15 cellular contexts compared by ENCODE assay signal in the genomic region with DNA sequence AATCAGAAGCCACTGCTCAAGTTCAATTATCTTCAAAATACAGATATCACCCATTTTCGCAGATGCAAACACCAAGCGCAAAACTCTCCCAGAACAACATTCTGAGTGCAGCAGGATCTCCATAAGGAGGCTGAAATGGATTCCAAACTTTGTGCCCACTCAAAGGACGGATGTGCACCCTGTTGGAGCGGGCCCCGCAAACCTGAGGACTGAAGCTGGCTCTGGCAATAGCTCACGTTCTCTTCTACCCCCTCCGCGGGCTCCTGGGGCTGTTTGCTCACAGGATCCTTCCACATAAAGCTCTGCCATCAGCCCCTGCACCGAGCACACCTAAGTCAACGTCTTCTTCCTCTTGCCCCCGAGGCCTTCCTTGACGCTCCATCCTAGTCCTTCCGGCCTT. TPM values are rescaled to one million over a fixed set of nuclear protein-coding genes. Genes with fewer than 3 reads are reported as not detected.
DNase-seq lines count a peak whose midpoint lies in the region; ATAC-seq and TF ChIP-seq lines count a peak whose summit lies in the region.
"Had no signal": no experiment of that assay in that cellular context is flagged by ENCODE, and none has a peak within 500 bp of the region (broad histone marks: within the 10 kb centered on the region; RNA-seq: fewer than 3 reads in every experiment).

No MANE protein-coding gene starts in this region.

- H3K4me3 ChIP-seq in Karpas-422 (ENCODE audit: low read length) (peak overlapping the region; percentile 60), gastrocnemius medialis (no peak overlapping the region), right lobe of liver (no peak overlapping the region), mammary epithelial cell (replicated peaks in 1 of 3; ENCODE audit: insufficient read depth in 1 of 3, low read depth in 2 of 3, low read length in 3 of 3) (no peak overlapping the region)
- H3K4me3 ChIP-seq: testis had no signal

- H3K9me3 Mint-ChIP-seq in activated CD4-positive, alpha-beta T cell treated with anti-CD3 and anti-CD28 coated beads for 36 hours (ENCODE audit: low read depth): peaks cover 2% of the 10 kb centered on the region
- peaks cover 11% of the 10 kb centered on the region for H3K9me3 Mint-ChIP-seq in chondrocyte (ENCODE audit: low read depth)

- 0 out of 2 replicates have a peak, but pooled peaks cover 3% of the 10 kb centered on the region for H3K9me3 ChIP-seq in Karpas-422 (ENCODE audit: low read length)
- no peaks in the 10 kb centered on the region for H3K9me3 ChIP-seq in gastrocnemius medialis
- H3K9me3 ChIP-seq in right lobe of liver: no peaks in the 10 kb centered on the region
- peaks cover 3% of the 10 kb centered on the region for H3K9me3 ChIP-seq in mammary epithelial cell (replicated peaks; ENCODE audit: insufficient read depth, low read length)
- H3K9me3 ChIP-seq: testis had no signal

- POLR2A ChIA-PET in activated CD4-positive, alpha-beta T cell treated with anti-CD3 and anti-CD28 coated beads for 36 hours (lab: Charles Lee): interaction anchor here (2.1 kb wide), 1 partner anchor 10 kb away, joined by 4 read pairs; no protein-coding TSS in a partner anchor

- no peaks in the 10 kb centered on the region for H3K36me3 ChIP-seq in Karpas-422 (ENCODE audit: insufficient read depth, low read length)
- H3K36me3 ChIP-seq in gastrocnemius medialis: no peaks in the 10 kb centered on the region
- no peaks in the 10 kb centered on the region for H3K36me3 ChIP-seq in right lobe of liver
- H3K36me3 ChIP-seq in mammary epithelial cell (ENCODE audit: insufficient read depth, low read length): no peaks in the 10 kb centered on the region

- WGBS in right lobe of liver (ENCODE audit: insufficient coverage, low coverage, low lambda C conversion rate, missing lambda C conversion rate): 65% methylated on average over 10 of the region's 13 CpGs
- 99% methylated on average over 7 of the region's 13 CpGs for WGBS in mammary epithelial cell (ENCODE audit: low coverage, missing lambda C conversion rate)

- no peaks in the 10 kb centered on the region for H3K27me3 ChIP-seq in Karpas-422 (ENCODE audit: low read length)
- no peaks in the 10 kb centered on the region for H3K27me3 ChIP-seq in gastrocnemius medialis
- H3K27me3 ChIP-seq in right lobe of liver: no peaks in the 10 kb centered on the region
- H3K27me3 ChIP-seq in mammary epithelial cell (ENCODE audit: insufficient read depth, low read length): no peaks in the 10 kb centered on the region
- H3K27me3 ChIP-seq: testis had no signal

- dilution Hi-C loops in mammary epithelial cell (cut with HindIII; ENCODE audit: low sequenced_read_pairs): no loop called here

- H2AFZ ChIP-seq in Karpas-422 (ENCODE audit: low read length) (no peak overlapping the region), mammary epithelial cell (ENCODE audit: low read depth, low read length) (no peak overlapping the region)

- H4K20me1 ChIP-seq in Karpas-422 (ENCODE audit: insufficient read depth, low read depth, low read length): no peaks in the 10 kb centered on the region
- H4K20me1 ChIP-seq in mammary epithelial cell (ENCODE audit: insufficient read depth, low read length): no peaks in the 10 kb centered on the region

- TF ChIP-seq POLR2A in gastrocnemius medialis (IDR thresholded peaks at IDR 0.05): no peak
- TF ChIP-seq POLR2A in right lobe of liver (IDR thresholded peaks at IDR 0.05): no peak

- peak overlapping the region; percentile 76 for H3K4me2 ChIP-seq in Karpas-422 (ENCODE audit: low read depth, low read length, poor library complexity, severe bottlenecking)
- H3K4me2 ChIP-seq in mammary epithelial cell (ENCODE audit: insufficient read depth, low read depth, low read length): no peak overlapping the region

- no peak for TF ChIP-seq CTCF in chondrocyte (IDR thresholded peaks at IDR 0.05)
- TF ChIP-seq CTCF in gastrocnemius medialis (IDR thresholded peaks at IDR 0.05 in 4 of 5, conservative IDR thresholded peaks at IDR 0.05 in 1 of 5): no peak
- no peak for TF ChIP-seq CTCF in right lobe of liver (IDR thresholded peaks at IDR 0.05)
- TF ChIP-seq CTCF in mammary epithelial cell (conservative IDR thresholded peaks at IDR 0.05 in 1 of 2, IDR thresholded peaks at IDR 0.05 in 1 of 2; ENCODE audit: extremely low read depth in 1 of 2, insufficient read depth in 1 of 2, low read depth in 1 of 2, low read length in 2 of 2): no peak

- no TSS peak for BruUV-seq in mammary epithelial cell (replicated peaks; lab: Mats Ljungman, UMichigan)

- in situ Hi-C loops in gastrocnemius medialis (cut with MboI; ENCODE audit: low sequenced_read_pairs in 4 of 4) (loop anchor here in 1 of 4 donors (25.0 kb wide), 1 partner anchor 194 kb away; no protein-coding TSS in a partner anchor), mammary epithelial cell (cut with MboI; ENCODE audit: low sequenced_read_pairs in 2 of 2) (loop anchor here in 1 of 2 donors (5.0 kb wide), 1 partner anchor 44 kb away; no protein-coding TSS in a partner anchor)

- peaks cover 66% of the 10 kb centered on the region for H3K4me1 ChIP-seq in Karpas-422 (ENCODE audit: low read length)
- peaks cover 0 to 15% of the 10 kb centered on the region in 2 donors for H3K4me1 ChIP-seq in gastrocnemius medialis
- H3K4me1 ChIP-seq in right lobe of liver: peaks cover 0 to 10% (median 0%) of the 10 kb centered on the region in 4 donors
- H3K4me1 ChIP-seq in mammary epithelial cell (ENCODE audit: insufficient read depth, low read length): peaks cover 20% of the 10 kb centered on the region

- H3K4me1 Mint-ChIP-seq in activated CD4-positive, alpha-beta T cell treated with anti-CD3 and anti-CD28 coated beads for 36 hours: peaks cover 58% of the 10 kb centered on the region
- peaks cover 16% of the 10 kb centered on the region for H3K4me1 Mint-ChIP-seq in chondrocyte (ENCODE audit: low read depth)

- no peak for DNase-seq in activated CD4-positive, alpha-beta T cell treated with anti-CD3 and anti-CD28 coated beads for 36 hours
- no peak for DNase-seq in activated CD4-positive, alpha-beta T cell treated with anti-CD3 and anti-CD28 coated beads, Interleukin-2, amount 50 U/mL, for 4 hours
- no peak for DNase-seq in Karpas-422
- no peak for DNase-seq in chondrocyte (ENCODE audit: low spot score)
- no peak for DNase-seq in gastrocnemius medialis
- no peak for DNase-seq in right lobe of liver
- no peak for DNase-seq in mammary epithelial cell
- DNase-seq: amniotic stem cell; DMS 273 treated with DMSO at 0.1 percent for 48 hours; effector CD4-positive, alpha-beta T cell; NCI-H1105 treated with DMSO at 0.1 percent for 48 hours; NCI-H526 treated with DMSO at 0.1 percent for 48 hours; testis had no signal

- H3K79me2 ChIP-seq in Karpas-422 (ENCODE audit: low read length) (no peaks in the 10 kb centered on the region), mammary epithelial cell (ENCODE audit: insufficient read depth, low read length) (no peaks in the 10 kb centered on the region)

- no peak for ATAC-seq in activated CD4-positive, alpha-beta T cell treated with anti-CD3 and anti-CD28 coated beads for 36 hours
- ATAC-seq in gastrocnemius medialis (no peak), right lobe of liver (no peak), HG03175 (IDR thresholded peaks at IDR 0.05; ENCODE audit: unreplicated experiment) (no peak)

- CTCF ChIA-PET in activated CD4-positive, alpha-beta T cell treated with anti-CD3 and anti-CD28 coated beads for 36 hours (lab: Charles Lee): interaction anchor here (0.6 to 1.3 kb wide), 3 partner anchors 16 to 468 kb away, joined by 3 to 4 read pairs (median 4); no protein-coding TSS in a partner anchor
- CTCF ChIA-PET in mammary epithelial cell (lab: Charles Lee; ENCODE audit: low non-redundant PET): no interaction called here

- peak overlapping the region; percentile 92 for H3K27ac Mint-ChIP-seq in activated CD4-positive, alpha-beta T cell treated with anti-CD3 and anti-CD28 coated beads for 36 hours
- H3K27ac Mint-ChIP-seq in chondrocyte (ENCODE audit: unreplicated experiment): peak overlapping the region; percentile 23

- H3K9ac ChIP-seq in Karpas-422 (ENCODE audit: low read length) (peak overlapping the region; percentile 68), mammary epithelial cell (ENCODE audit: insufficient read depth, low read length) (no peak overlapping the region)

- intact Hi-C loops in activated CD4-positive, alpha-beta T cell treated with anti-CD3 and anti-CD28 coated beads for 36 hours (cut with DNase I, micrococcal nuclease): no loop called here
- intact Hi-C loops in gastrocnemius medialis (cut with DNase I; ENCODE audit: low total_unique reads) (no loop called here), right lobe of liver (cut with DNase I) (no loop called here), mammary epithelial cell (cut with micrococcal nuclease) (loop anchor here (5.0 kb wide), 1 partner anchor 69 kb away; no protein-coding TSS in a partner anchor)

- H3K4me3 Mint-ChIP-seq in activated CD4-positive, alpha-beta T cell treated with anti-CD3 and anti-CD28 coated beads for 36 hours: peak overlapping the region; percentile 66
- H3K4me3 Mint-ChIP-seq in chondrocyte (ENCODE audit: unreplicated experiment): no peak overlapping the region

- H3K27ac ChIP-seq in Karpas-422 (ENCODE audit: low read length) (peak overlapping the region; percentile 94), gastrocnemius medialis (peak overlapping the region; percentile 54 to 76 (median 71)), right lobe of liver (peak overlapping the region in 1 of 3 donors; percentile 6), mammary epithelial cell (ENCODE audit: insufficient read depth, low read depth, low read length) (no peak overlapping the region)

- peaks cover 6% of the 10 kb centered on the region for H3K36me3 Mint-ChIP-seq in activated CD4-positive, alpha-beta T cell treated with anti-CD3 and anti-CD28 coated beads for 36 hours (ENCODE audit: low read depth)
- H3K36me3 Mint-ChIP-seq in chondrocyte (ENCODE audit: low read depth): peaks cover 2% of the 10 kb centered on the region

- no peaks in the 10 kb centered on the region for H3K9me2 ChIP-seq in Karpas-422 (replicated peaks; ENCODE audit: insufficient read depth, low read length)

- no peaks in the 10 kb centered on the region for H3K27me3 Mint-ChIP-seq in activated CD4-positive, alpha-beta T cell treated with anti-CD3 and anti-CD28 coated beads for 36 hours
- H3K27me3 Mint-ChIP-seq in chondrocyte (ENCODE audit: low read depth): peaks cover 5% of the 10 kb centered on the region

RNA-seq across cellular contexts. Expression of gene RCSD1, which starts 11.7 kb away (rescaled TPM):
- total RNA-seq in activated CD4-positive, alpha-beta T cell treated with anti-CD3 and anti-CD28 coated beads for 36 hours: 10 to 100 TPM; 59.9 to 62.0 TPM
- 85.4 and 116 TPM in 2 replicates for total RNA-seq in Karpas-422 (2014; rRNA removed; shearing (Covaris generic); ENCODE audit: low replicate concordance)
- total RNA-seq in chondrocyte (1.1 to 1.4 TPM in 2 of 3 replicates, not detected in the other), gastrocnemius medialis (10 to 100 TPM in 1 of 4 donors, 1 to 10 TPM in 3; 6.0 to 14.8 (median 7.5) TPM), right lobe of liver (1 to 10 TPM; 2.4 to 8.4 (median 5.0) TPM), mammary epithelial cell (1 to 10 TPM in 1 of 2 donors, under 1 TPM in 1; 0.82 to 4.0 TPM)
- polyA plus RNA-seq in mammary epithelial cell: 3.1 TPM
- polyA minus RNA-seq in mammary epithelial cell: not detected
- total RNA-seq: HT1080 had no signal
